21 cellular contexts compared by ENCODE assay signal in genomic region chr7:77258593-77258992, GRCh38. TPM values are rescaled to one million over a fixed set of nuclear protein-coding genes. Genes with fewer than 3 reads are reported as not detected.
DNase-seq lines count a peak whose midpoint lies in the region; ATAC-seq and TF ChIP-seq lines count a peak whose summit lies in the region.
"Had no signal": no experiment of that assay in that cellular context is flagged by ENCODE, and none has a peak within 500 bp of the region (broad histone marks: within the 10 kb centered on the region; RNA-seq: fewer than 3 reads in every experiment).

No MANE protein-coding gene starts in this region.

- H3K36me3 ChIP-seq in right atrium auricular region (no peaks in the 10 kb centered on the region), SJCRH30 (no peaks in the 10 kb centered on the region), right lobe of liver (no peaks in the 10 kb centered on the region)
- H3K36me3 ChIP-seq: BLaER1 had no signal

- H3K4me1 ChIP-seq in right atrium auricular region = no peaks in the 10 kb centered on the region
- H3K4me1 ChIP-seq in SJCRH30 = no peaks in the 10 kb centered on the region
- no peaks in the 10 kb centered on the region for H3K4me1 ChIP-seq in right lobe of liver
- H3K4me1 ChIP-seq: BLaER1 had no signal

- 93% methylated on average over 6 of the region's 6 CpGs for WGBS in right lobe of liver (ENCODE audit: insufficient coverage, low coverage, low lambda C conversion rate, missing lambda C conversion rate)

- H3K27me3 ChIP-seq in right atrium auricular region (no peaks in the 10 kb centered on the region), SJCRH30 (no peaks in the 10 kb centered on the region), right lobe of liver (no peaks in the 10 kb centered on the region)
- H3K27me3 ChIP-seq: BLaER1 had no signal

- no peak for TF ChIP-seq POLR2A in right lobe of liver (IDR thresholded peaks at IDR 0.05)

- H3K9me3 ChIP-seq in right atrium auricular region = no peaks in the 10 kb centered on the region
- no peaks in the 10 kb centered on the region for H3K9me3 ChIP-seq in SJCRH30 (replicated peaks)
- no peaks in the 10 kb centered on the region for H3K9me3 ChIP-seq in right lobe of liver
- H3K9me3 ChIP-seq: BLaER1, mucosa of descending colon had no signal

- H3K4me3 ChIP-seq in right atrium auricular region = no peak overlapping the region
- H3K4me3 ChIP-seq in SJCRH30 = no peak overlapping the region
- no peak overlapping the region for H3K4me3 ChIP-seq in right lobe of liver
- H3K4me3 ChIP-seq: BLaER1, mucosa of descending colon had no signal

- peak overlapping the region; percentile 18 to 43 for H3K27ac ChIP-seq in right atrium auricular region
- H3K27ac ChIP-seq in SJCRH30 = no peak overlapping the region
- H3K27ac ChIP-seq in right lobe of liver = no peak overlapping the region
- H3K27ac ChIP-seq: BLaER1, VCaP had no signal

- TF ChIP-seq CTCF in right atrium auricular region (IDR thresholded peaks at IDR 0.05) (no peak), right lobe of liver (IDR thresholded peaks at IDR 0.05) (no peak)

- intact Hi-C loops in right lobe of liver (cut with DNase I) = loop anchor here in 1 of 2 donors (10.0 kb wide), 1 partner anchor 66 kb away; no protein-coding TSS in a partner anchor

- DNase-seq in DMS79 (lab: John Stamatoyannopoulos, UW) = peak; percentile 43
- peak; percentile 80 for DNase-seq in NCI-H1694 (lab: John Stamatoyannopoulos, UW)
- peak; percentile 52 for DNase-seq in NCI-H2196 treated with DMSO at 0.1 percent for 48 hours (lab: John Stamatoyannopoulos, UW; ENCODE audit: unreplicated experiment)
- no peak for DNase-seq in right atrium auricular region (ENCODE audit: low spot score)
- DNase-seq in SJCRH30 = no peak
- DNase-seq in right lobe of liver = no peak
- DNase-seq: activated CD4-positive, alpha-beta T cell treated with anti-CD3 and anti-CD28 coated beads, Interleukin-2, amount 10 ng/mL, durations not matched to agents 24 days and 14 days; activated CD8-positive, alpha-beta memory T cell treated with anti-CD3 and anti-CD28 coated beads for 24 hours; activated T-cell treated with anti-CD3 and anti-CD28 coated beads for 4 hours; Karpas-422; mucosa of descending colon; NCI-H187 treated with DMSO at 0.1 percent for 48 hours; SHP77 treated with DMSO at 0.1 percent for 48 hours; SW 1271; trophoblast cell had no signal

- ATAC-seq in GM21786 (IDR thresholded peaks at IDR 0.05; ENCODE audit: unreplicated experiment) = no peak
- ATAC-seq in right lobe of liver = no peak
- ATAC-seq: HCT116; mucosa of descending colon; stimulated activated memory B cell treated with anti-CD40 and anti-IgM and Interleukin-4, amounts not matched to agents 10 μg/mL and 1 μg/mL and 100 μg/mL, for 72 hours had no signal

RNA-seq across cellular contexts. Expression of gene FGL2, which starts 59.0 kb away (rescaled TPM):
- total RNA-seq in right atrium auricular region = 10 to 100 TPM; 13.3 to 18.0 TPM
- 1.3 and 1.5 TPM in 2 replicates for total RNA-seq in SJCRH30 (2014; rRNA removed; shearing (Covaris generic))
- 10 to 100 TPM in 1 of 6 experiments, 1 to 10 TPM in 5; 3.4 to 19.3 (median 7.5) TPM for total RNA-seq in right lobe of liver
- total RNA-seq: endothelial cell of umbilical vein had no signal

Comparison
In these comparisons a context has a peak if more than half of its experiments do, and no peak if none do; other contexts are left out.
1. DNase-seq: peak in DMS79 (single experiment), NCI-H1694 (single experiment) and NCI-H2196 treated with DMSO at 0.1 percent for 48 hours (single experiment); none in right atrium auricular region (single experiment), SJCRH30 (0 of 2) and right lobe of liver (0 of 3).
2. H3K27ac ChIP-seq: peak in right atrium auricular region (2 of 2); none in SJCRH30 (single experiment) and right lobe of liver (0 of 3).